Comparison of ENCODE assay signal across 24 cellular contexts in the genomic region with DNA sequence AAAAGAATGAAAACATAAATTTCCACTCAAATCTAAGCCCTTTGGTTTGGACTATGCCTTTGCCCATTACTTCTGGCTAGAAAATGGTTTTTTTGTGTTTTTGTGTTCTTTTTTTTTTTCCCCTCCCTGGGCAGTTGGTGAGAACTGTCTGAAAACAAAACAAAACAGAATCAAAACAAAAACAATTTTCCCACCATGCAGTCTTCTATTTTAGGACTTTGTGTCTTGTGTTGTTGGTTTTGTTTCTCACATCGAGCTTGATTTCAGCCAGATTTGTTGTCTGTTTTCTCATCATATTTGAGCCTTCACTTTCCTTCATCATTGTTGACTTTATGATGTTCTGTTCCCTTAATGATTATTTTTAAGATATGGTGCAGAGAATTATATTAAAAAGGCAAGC.
"Had no signal": no experiment of that assay in that cellular context is flagged by ENCODE, and none has a peak within 500 bp of the region (broad histone marks: within the 10 kb centered on the region; RNA-seq: fewer than 3 reads in every experiment).

No MANE protein-coding gene starts in this region.

- ATAC-seq: effector memory CD8-positive, alpha-beta T cell; gastrocnemius medialis; left ventricle myocardium superior; lower lobe of right lung; naive thymus-derived CD8-positive, alpha-beta T cell; sciatic nerve had no signal

- H3K9me3 ChIP-seq: gastrocnemius medialis, lower lobe of right lung, prostate gland, right atrium auricular region, stomach, testis, tibial artery had no signal

- FAIRE-seq: keratinocyte had no signal

- H3K27ac ChIP-seq: coronary artery, gastrocnemius medialis, lower lobe of right lung, prostate gland, right atrium auricular region, stomach, testis, tibial artery had no signal

- H3K4me3 ChIP-seq: coronary artery, gastrocnemius medialis, lower lobe of right lung, prostate gland, right atrium auricular region, smooth muscle cell, stomach, testis, tibial artery had no signal

- H3K4me2 ChIP-seq: smooth muscle cell had no signal

- H3K36me3 ChIP-seq: gastrocnemius medialis, lower lobe of right lung, prostate gland, right atrium auricular region, stomach, tibial artery had no signal

- DNase-seq: dermis blood vessel endothelial cell; effector memory CD8-positive, alpha-beta T cell; foreskin fibroblast; gastrocnemius medialis; head of caudate nucleus; left ventricle myocardium superior; lower lobe of right lung; naive thymus-derived CD8-positive, alpha-beta T cell; nephron progenitor cell; nucleus accumbens; stimulated activated CD4-positive, alpha-beta T cell treated with anti-CD3 and anti-CD28 coated beads, Interleukin-12 subunit alpha, Interleukin-12 subunit beta, amount 100 ng/mL, for 4 hours; stimulated activated CD4-positive, alpha-beta T cell treated with anti-CD3 and anti-CD28 coated beads, Interleukin-1b, Interleukin-23, amount 100 ng/mL, for 48 hours; stimulated activated CD4-positive, alpha-beta T cell treated with anti-CD3 and anti-CD28 coated beads, Interleukin-4, amount 100 ng/mL, for 1 hour; stimulated activated CD8-positive, alpha-beta memory T cell treated with anti-CD3 and anti-CD28 coated beads, Interleukin-4, amount 100 ng/mL, for 48 hours; stimulated activated naive CD4-positive, alpha-beta T cell treated with Interleukin-2 at 50 U/mL for 16 hours; stomach; testis; tibial artery had no signal

- H3K27me3 ChIP-seq: gastrocnemius medialis, right atrium auricular region, stomach, testis, tibial artery had no signal

- H3K4me1 ChIP-seq: gastrocnemius medialis, lower lobe of right lung, prostate gland, right atrium auricular region, stomach, testis had no signal
